Comparison of ENCODE assay signal across 22 cellular contexts in the genomic region with DNA sequence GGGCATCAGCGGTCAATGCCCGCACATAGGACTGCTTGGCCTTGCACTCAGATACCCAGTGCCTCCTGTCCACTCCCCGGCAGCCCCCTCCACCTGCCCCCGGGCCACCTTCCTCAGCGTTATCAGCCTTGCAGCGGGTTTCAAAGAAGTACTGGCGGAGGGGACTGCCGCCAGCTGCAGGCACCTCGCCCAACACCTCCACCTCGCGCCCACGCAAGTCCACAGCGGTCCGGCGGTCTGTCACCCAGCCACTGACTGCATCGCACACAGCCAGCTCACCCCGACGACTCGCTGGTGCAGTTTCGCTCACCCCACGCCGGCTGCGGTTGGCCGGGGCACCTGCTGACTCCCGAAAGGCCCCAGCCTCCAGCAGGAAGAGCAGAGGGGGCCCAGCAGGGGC. TPM values are rescaled to one million over a fixed set of nuclear protein-coding genes. Genes with fewer than 3 reads are reported as not detected.
DNase-seq lines count a peak whose midpoint lies in the region; FAIRE-seq and TF ChIP-seq lines count a peak whose summit lies in the region.
"Had no signal": no experiment of that assay in that cellular context is flagged by ENCODE, and none has a peak within 500 bp of the region (broad histone marks: within the 10 kb centered on the region; RNA-seq: fewer than 3 reads in every experiment).

No MANE protein-coding gene starts in this region.

- intact Hi-C loops in mammary epithelial cell (cut with micrococcal nuclease): no loop called here
- intact Hi-C loops in MCF 10A (cut with micrococcal nuclease): no loop called here

- H3K36me3 ChIP-seq in mammary epithelial cell (ENCODE audit: insufficient read depth, low read length): no peaks in the 10 kb centered on the region
- H3K36me3 ChIP-seq in HEK293 (ENCODE audit: control insufficient read depth in 2 of 2, insufficient read depth in 1 of 2, low read length in 2 of 2): no peaks in the 10 kb centered on the region

- H2AFZ ChIP-seq in mammary epithelial cell (ENCODE audit: low read depth, low read length): no peak overlapping the region
- H2AFZ ChIP-seq: GM23248, PC-9 had no signal

- H3K9ac ChIP-seq in mammary epithelial cell (ENCODE audit: insufficient read depth, low read length): no peak overlapping the region
- H3K9ac ChIP-seq: GM23248, KMS-11 had no signal

- peaks cover 11% of the 10 kb centered on the region for H3K36me3 Mint-ChIP-seq in MCF 10A (ENCODE audit: insufficient read depth, unreplicated experiment)

- H3K27ac Mint-ChIP-seq in MCF 10A (ENCODE audit: low read depth, unreplicated experiment): no peak overlapping the region
- H3K27ac Mint-ChIP-seq: CD14-positive monocyte had no signal

- in situ Hi-C loops in mammary epithelial cell (cut with MboI; ENCODE audit: low sequenced_read_pairs in 2 of 2): no loop called here

- BruUV-seq in mammary epithelial cell (replicated peaks; lab: Mats Ljungman, UMichigan) (no TSS peak), MCF 10A (replicated peaks; lab: Mats Ljungman, UMichigan) (no TSS peak)

- H4K20me1 ChIP-seq in mammary epithelial cell (ENCODE audit: insufficient read depth, low read length): no peaks in the 10 kb centered on the region

- no peaks in the 10 kb centered on the region for H3K27me3 ChIP-seq in mammary epithelial cell (ENCODE audit: insufficient read depth, low read length)

- POLR2A ChIA-PET in MCF 10A (lab: Yijun Ruan, JAX): no interaction called here
- POLR2A ChIA-PET in HEK293 (lab: Yijun Ruan, JAX): no interaction called here

- peaks cover 16% of the 10 kb centered on the region for H3K4me1 Mint-ChIP-seq in MCF 10A (ENCODE audit: insufficient read depth, unreplicated experiment)

- no peak overlapping the region for H3K27ac ChIP-seq in mammary epithelial cell (ENCODE audit: insufficient read depth, low read depth, low read length)
- H3K27ac ChIP-seq in HEK293 (ENCODE audit: extremely low read depth, low read depth, low read length): no peak overlapping the region
- H3K27ac ChIP-seq: GM23248, KMS-11, PC-9 had no signal

- H3K9me3 ChIP-seq in mammary epithelial cell (replicated peaks; ENCODE audit: insufficient read depth, low read length) (no peaks in the 10 kb centered on the region), HEK293 (ENCODE audit: control insufficient read depth, insufficient read depth, low read depth, low read length) (no peaks in the 10 kb centered on the region)

- TF ChIP-seq CTCF in mammary epithelial cell (conservative IDR thresholded peaks at IDR 0.05 in 1 of 2, IDR thresholded peaks at IDR 0.05 in 1 of 2; ENCODE audit: extremely low read depth in 1 of 2, insufficient read depth in 1 of 2, low read depth in 1 of 2, low read length in 2 of 2) (no peak), MCF 10A (IDR thresholded peaks at IDR 0.05; ENCODE audit: unreplicated experiment) (no peak), HEK293 (tag by site-specific recombination; IDR thresholded peaks at IDR 0.05) (no peak)

- no peak for FAIRE-seq in RCC 7860 (lab: Jason Lieb, UNC)

- no peaks in the 10 kb centered on the region for H3K9me3 Mint-ChIP-seq in MCF 10A (ENCODE audit: unreplicated experiment)

- H3K4me1 ChIP-seq in mammary epithelial cell (ENCODE audit: insufficient read depth, low read length) (peaks cover 34% of the 10 kb centered on the region), HEK293 (ENCODE audit: control insufficient read depth, insufficient read depth, low read length) (peaks cover 2% of the 10 kb centered on the region; the same call in 1 of the 2 replicates)

- no peak overlapping the region for H3K4me3 Mint-ChIP-seq in MCF 10A (ENCODE audit: unreplicated experiment)

- DNase-seq in mammary epithelial cell (peak; percentile 17), MCF 10A (ENCODE audit: unreplicated experiment) (no peak), iPS-NIHi11 (ENCODE audit: low spot score) (peak; percentile 4), HPDE6-E6E7 (ENCODE audit: extremely low spot score) (no peak), KG1 (lab: John Stamatoyannopoulos, UW) (no peak), RCC 7860 (ENCODE audit: low spot score) (no peak)
- DNase-seq: AML-193, DMS 273 treated with DMSO at 0.1 percent for 48 hours, GF-D8, GM23248, NCI-H1092 treated with DMSO at 0.1 percent for 48 hours, NCI-H2081 treated with DMSO at 0.1 percent for 48 hours, NCI-H510A, NCI-H82, PC-9, Right ventricle myocardium superior had no signal

- dilution Hi-C loops in mammary epithelial cell (cut with HindIII; ENCODE audit: low sequenced_read_pairs): no loop called here

- H3K27me3 Mint-ChIP-seq in MCF 10A (ENCODE audit: insufficient read depth, unreplicated experiment): peaks cover 14% of the 10 kb centered on the region

- 15% methylated on average over 4 of the region's 25 CpGs for WGBS in mammary epithelial cell (ENCODE audit: low coverage, missing lambda C conversion rate)

- H3K4me2 ChIP-seq in mammary epithelial cell (ENCODE audit: insufficient read depth, low read depth, low read length): peak overlapping the region; percentile 9
- H3K4me2 ChIP-seq: KMS-11, PC-9 had no signal

- CTCF ChIA-PET in mammary epithelial cell (lab: Charles Lee; ENCODE audit: low non-redundant PET) (no interaction called here), MCF 10A (lab: Yijun Ruan, JAX) (no interaction called here), HEK293 (lab: Yijun Ruan, JAX) (interaction anchor here (0.9 to 3.3 kb wide), 6 partner anchors 9 to 64 kb away, joined by 3 to 18 read pairs (median 8); a partner anchor contains a TSS)

- H3K79me2 ChIP-seq in mammary epithelial cell (ENCODE audit: insufficient read depth, low read length): peaks cover 39% of the 10 kb centered on the region

- H3K4me3 ChIP-seq in mammary epithelial cell (replicated peaks in 1 of 3; ENCODE audit: insufficient read depth in 1 of 3, low read depth in 2 of 3, low read length in 3 of 3) (no peak overlapping the region), HEK293 (ENCODE audit: low read depth, low read length) (no peak overlapping the region)
- H3K4me3 ChIP-seq: GM23248, PC-9 had no signal

TF ChIP-seq in HEK293, 187 proteins besides CTCF, POLR2A, EP300 and RAD21:
- TF ChIP-seq ZNF138 (tag by site-specific recombination; IDR thresholded peaks at IDR 0.05; ENCODE audit: borderline replicate concordance) (no peak), ZFHX2 (tag by site-specific recombination; conservative IDR thresholded peaks at IDR 0.05) (peak; percentile 58), PRDM1 (tag by site-specific recombination; IDR thresholded peaks at IDR 0.05) (no peak), EGR2 (tag by site-specific recombination; IDR thresholded peaks at IDR 0.05; ENCODE audit: low read depth) (peak; percentile 66), ZNF292 (tag by site-specific recombination; IDR thresholded peaks at IDR 0.05; ENCODE audit: borderline replicate concordance, low read depth) (no peak), ZNF140 (tag by site-specific recombination; IDR thresholded peaks at IDR 0.05) (no peak), ZNF623 (tag by site-specific recombination; IDR thresholded peaks at IDR 0.05) (no peak)
- TF ChIP-seq, protein P1, sequence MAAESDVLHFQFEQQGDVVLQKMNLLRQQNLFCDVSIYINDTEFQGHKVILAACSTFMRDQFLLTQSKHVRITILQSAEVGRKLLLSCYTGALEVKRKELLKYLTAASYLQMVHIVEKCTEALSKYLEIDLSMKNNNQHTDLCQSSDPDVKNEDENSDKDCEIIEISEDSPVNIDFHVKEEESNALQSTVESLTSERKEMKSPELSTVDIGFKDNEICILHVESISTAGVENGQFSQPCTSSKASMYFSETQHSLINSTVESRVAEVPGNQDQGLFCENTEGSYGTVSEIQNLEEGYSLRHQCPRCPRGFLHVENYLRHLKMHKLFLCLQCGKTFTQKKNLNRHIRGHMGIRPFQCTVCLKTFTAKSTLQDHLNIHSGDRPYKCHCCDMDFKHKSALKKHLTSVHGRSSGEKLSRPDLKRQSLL (tag by site-specific recombination; IDR thresholded peaks at IDR 0.05): no peak

RNA-seq across cellular contexts. Expression of a gene that starts 3.2 kb away (rescaled TPM):
- total RNA-seq in mammary epithelial cell: 10 to 100 TPM; 14.8 to 42.8 TPM
- 9.5 TPM for polyA plus RNA-seq in mammary epithelial cell
- 1.0 TPM for polyA minus RNA-seq in mammary epithelial cell
- total RNA-seq in MCF 10A (2022): 6.0 and 7.8 TPM in 2 replicates
- total RNA-seq: A673, Daoy, GM23248 had no signal
- polyA plus RNA-seq: CD14-positive monocyte had no signal

RNA-seq across cellular contexts. Expression of a gene that starts 3.9 kb away (rescaled TPM):
- total RNA-seq in mammary epithelial cell: 1 to 10 TPM in 1 of 2 donors, under 1 TPM in 1; 0.83 to 5.1 TPM
- 4.2 TPM for polyA plus RNA-seq in mammary epithelial cell
- 9.8 TPM for polyA minus RNA-seq in mammary epithelial cell
- 2.3 and 2.5 TPM in 2 replicates for total RNA-seq in MCF 10A (2022)
- total RNA-seq: A673, Right ventricle myocardium superior had no signal
- polyA plus RNA-seq: CD14-positive monocyte had no signal

RNA-seq across cellular contexts. Expression of a gene that starts 11.1 kb away (rescaled TPM):
- total RNA-seq in mammary epithelial cell (under 1 TPM in 1 of 2 donors, not detected in 1; 0.09 TPM), MCF 10A (2022) (not detected in 2 replicates)
- not detected for polyA plus RNA-seq in mammary epithelial cell
- not detected for polyA minus RNA-seq in mammary epithelial cell
- total RNA-seq: A673, Daoy, GM23248, M059J, PC-9 had no signal
- polyA plus RNA-seq: CD14-positive monocyte had no signal

RNA-seq across cellular contexts. Expression of a gene that starts 12.5 kb away (rescaled TPM):
- total RNA-seq in mammary epithelial cell (not detected), MCF 10A (2022) (1.3 TPM in 1 of 2 replicates, not detected in the other)
- not detected for polyA plus RNA-seq in mammary epithelial cell
- polyA minus RNA-seq in mammary epithelial cell: not detected
- total RNA-seq: A673, Right ventricle myocardium superior had no signal
- polyA plus RNA-seq: CD14-positive monocyte had no signal

RNA-seq across cellular contexts. Expression of a gene that starts 17.8 kb away (rescaled TPM):
- total RNA-seq in mammary epithelial cell (1 to 10 TPM in 1 of 2 donors, not detected in 1; 1.1 TPM), MCF 10A (2022) (not detected in 2 replicates)
- not detected for polyA plus RNA-seq in mammary epithelial cell
- polyA minus RNA-seq in mammary epithelial cell: not detected
- total RNA-seq: A673, GM23248, Right ventricle myocardium superior had no signal
- polyA plus RNA-seq: CD14-positive monocyte had no signal

Comparison
In these comparisons a context has a peak if more than half of its experiments do, and no peak if none do; other contexts are left out.
1. DNase-seq: peak in mammary epithelial cell (single experiment) and iPS-NIHi11 (single experiment); none in MCF 10A (single experiment), HPDE6-E6E7 (single experiment), KG1 (single experiment) and RCC 7860 (single experiment).